Comparison of ENCODE assay signal across 26 cellular contexts in genomic region chr1:224090116-224090515, GRCh38. TPM values are rescaled to one million over a fixed set of nuclear protein-coding genes. Genes with fewer than 3 reads are reported as not detected.
DNase-seq lines count a peak whose midpoint lies in the region; ATAC-seq, FAIRE-seq and TF ChIP-seq lines count a peak whose summit lies in the region.
"Had no signal": no experiment of that assay in that cellular context is flagged by ENCODE, and none has a peak within 500 bp of the region (broad histone marks: within the 10 kb centered on the region; RNA-seq: fewer than 3 reads in every experiment).

No MANE protein-coding gene starts in this region.

- in situ Hi-C loops in K562 (cut with MboI): no loop called here

- BruUV-seq in Calu3 (replicated peaks; lab: Mats Ljungman, UMichigan): no TSS peak
- BruUV-seq in K562 (replicated peaks; lab: Mats Ljungman, UMichigan): no TSS peak
- no TSS peak for BruUV-seq in endothelial cell of umbilical vein (replicated peaks; lab: Mats Ljungman, UMichigan)

- H3K27me3 ChIP-seq in K562 (ENCODE audit: control insufficient read depth in 2 of 2, insufficient read depth in 2 of 2, low read length in 2 of 2): no peaks in the 10 kb centered on the region
- no peaks in the 10 kb centered on the region for H3K27me3 ChIP-seq in endothelial cell of umbilical vein (ENCODE audit: control insufficient read depth in 2 of 2, insufficient read depth in 2 of 2, low read length in 2 of 2)
- H3K27me3 ChIP-seq: BLaER1 had no signal

- TF ChIP-seq POLR2A in K562 (conservative IDR thresholded peaks at IDR 0.05): no peak
- no peak for TF ChIP-seq POLR2A in endothelial cell of umbilical vein (IDR thresholded peaks at IDR 0.05; ENCODE audit: low read depth, low read length)

- peaks cover 13% of the 10 kb centered on the region for H3K36me3 Mint-ChIP-seq in Calu3 (ENCODE audit: insufficient read depth, unreplicated experiment)
- H3K36me3 Mint-ChIP-seq: CD4-positive, CD25-positive, alpha-beta regulatory T cell; CD8-positive, alpha-beta T cell had no signal

- TF ChIP-seq EP300 in K562 (IDR thresholded peaks at IDR 0.05; ENCODE audit: low read length): no peak

- H3K9me1 ChIP-seq in K562 (ENCODE audit: control insufficient read depth, insufficient read depth, low read length) (no peaks in the 10 kb centered on the region), endothelial cell of umbilical vein (replicated peaks; ENCODE audit: control insufficient read depth, extremely low read depth, insufficient read depth, low read length) (no peaks in the 10 kb centered on the region)

- H3K4me3 Mint-ChIP-seq in Calu3 (ENCODE audit: low read depth, unreplicated experiment): no peak overlapping the region
- H3K4me3 Mint-ChIP-seq: B cell; CD4-positive, CD25-positive, alpha-beta regulatory T cell; CD8-positive, alpha-beta T cell had no signal

- POLR2A ChIA-PET in K562 (lab: Yijun Ruan, JAX) (interaction anchor here (0.5 kb wide), 1 partner anchor 28 kb away, joined by 4 read pairs; no protein-coding TSS in a partner anchor), endothelial cell of umbilical vein (lab: Charles Lee) (no interaction called here)

- no peak for TF ChIP-seq CTCF in Calu3 (IDR thresholded peaks at IDR 0.05; ENCODE audit: unreplicated experiment)
- TF ChIP-seq CTCF in K562 (IDR thresholded peaks at IDR 0.05 in 2 of 3, conservative IDR thresholded peaks at IDR 0.05 in 1 of 3; ENCODE audit: insufficient read depth in 2 of 3, low read depth in 1 of 3, low read length in 3 of 3): no peak
- TF ChIP-seq CTCF in endothelial cell of umbilical vein (IDR thresholded peaks at IDR 0.05; ENCODE audit: extremely low read depth in 1 of 2, insufficient read depth in 1 of 2, low read depth in 1 of 2, low read length in 2 of 2): no peak

- H3K27me3 Mint-ChIP-seq in Calu3 (ENCODE audit: unreplicated experiment): no peaks in the 10 kb centered on the region

- FAIRE-seq in K562 (lab: Jason Lieb, UNC) (no peak), endothelial cell of umbilical vein (lab: Jason Lieb, UNC) (no peak)
- FAIRE-seq: A204.1, D721Med, GM12891, GM18507 had no signal

- H4K20me1 ChIP-seq in K562 (replicated peaks; ENCODE audit: control insufficient read depth, insufficient read depth, low read length) (no peaks in the 10 kb centered on the region), endothelial cell of umbilical vein (replicated peaks; ENCODE audit: control insufficient read depth, extremely low read depth, insufficient read depth, low read length) (no peaks in the 10 kb centered on the region)
- H4K20me1 ChIP-seq: BLaER1 had no signal

- DNase-seq in Calu3 (no peak), K562 (ENCODE audit: extremely low read depth in 1 of 4, low spot score in 3 of 4) (no peak), dermis blood vessel endothelial cell (peak; percentile 39), endothelial cell of umbilical vein (ENCODE audit: low read depth, low spot score) (peak; percentile 24), SHP77 treated with DMSO at 0.1 percent for 48 hours (lab: John Stamatoyannopoulos, UW) (no peak)
- DNase-seq: Caco-2; CD4-positive, CD25-positive, alpha-beta regulatory T cell; CD8-positive, alpha-beta T cell; DMS 273 treated with DMSO at 0.1 percent for 48 hours; DMS79; EL; GF-D8; GOT3; H7; HCEC 1CT had no signal

- intact Hi-C loops in Calu3 (cut with micrococcal nuclease; ENCODE audit: unreplicated experiment): no loop called here
- intact Hi-C loops in K562 (cut with micrococcal nuclease): no loop called here
- intact Hi-C loops in endothelial cell of umbilical vein (cut with micrococcal nuclease): no loop called here

- H3K9me3 ChIP-seq in K562 (replicated peaks; ENCODE audit: control insufficient read depth, insufficient read depth, low read depth, low read length) (no peaks in the 10 kb centered on the region), endothelial cell of umbilical vein (replicated peaks; ENCODE audit: control insufficient read depth, insufficient read depth, low read length) (no peaks in the 10 kb centered on the region)
- H3K9me3 ChIP-seq: BLaER1, Caco-2 had no signal

- no peaks in the 10 kb centered on the region for H3K36me3 ChIP-seq in K562 (ENCODE audit: control insufficient read depth, insufficient read depth, low read length)
- H3K36me3 ChIP-seq in endothelial cell of umbilical vein (ENCODE audit: control insufficient read depth in 2 of 2, extremely low read depth in 1 of 2, insufficient read depth in 2 of 2, low read length in 2 of 2): no peaks in the 10 kb centered on the region
- H3K36me3 ChIP-seq: BLaER1 had no signal

- H3K27ac ChIP-seq in K562 (ENCODE audit: extremely low read depth, low read depth, low read length) (no peak overlapping the region), endothelial cell of umbilical vein (ENCODE audit: insufficient read depth, low read depth, low read length) (no peak overlapping the region)
- H3K27ac ChIP-seq: 22Rv1, BLaER1, C4-2B had no signal

- no peak for TF ChIP-seq RAD21 in K562 (CRISPR knock-in tag; conservative IDR thresholded peaks at IDR 0.05 in 1 of 2, IDR thresholded peaks at IDR 0.05 in 1 of 2)

- H3K27ac Mint-ChIP-seq in Calu3 (ENCODE audit: unreplicated experiment): peak overlapping the region; percentile 32
- H3K27ac Mint-ChIP-seq: B cell; CD8-positive, alpha-beta T cell had no signal

- H3K4me1 Mint-ChIP-seq in Calu3 (ENCODE audit: low read depth, unreplicated experiment): peaks cover 36% of the 10 kb centered on the region
- H3K4me1 Mint-ChIP-seq: B cell; CD4-positive, CD25-positive, alpha-beta regulatory T cell had no signal

- WGBS in K562 (ENCODE audit: insufficient coverage, low coverage, missing lambda C conversion rate): 24% methylated on average over 5 of the region's 5 CpGs

- no peak for ATAC-seq in K562
- no peak for ATAC-seq in esophagus mucosa
- ATAC-seq in HG03439 (IDR thresholded peaks at IDR 0.05; ENCODE audit: unreplicated experiment): no peak
- ATAC-seq in HG02973 (IDR thresholded peaks at IDR 0.05; ENCODE audit: unreplicated experiment): no peak
- ATAC-seq: CD8-positive, alpha-beta T cell had no signal

- H3K9ac ChIP-seq in K562 (ENCODE audit: insufficient read depth in 1 of 2, low read depth in 2 of 2, low read length in 2 of 2): no peak overlapping the region
- H3K9ac ChIP-seq in endothelial cell of umbilical vein (replicated peaks; ENCODE audit: extremely low read depth, insufficient read depth, low read length): no peak overlapping the region
- H3K9ac ChIP-seq: BLaER1 had no signal

- no peaks in the 10 kb centered on the region for H3K79me2 ChIP-seq in K562 (ENCODE audit: control insufficient read depth, insufficient read depth, low read length)
- H3K79me2 ChIP-seq in endothelial cell of umbilical vein (ENCODE audit: control insufficient read depth, insufficient read depth, low read length): no peaks in the 10 kb centered on the region

- H3K4me1 ChIP-seq in K562 (replicated peaks in 1 of 2; ENCODE audit: control insufficient read depth in 2 of 2, insufficient read depth in 2 of 2, low read length in 2 of 2) (no peaks in the 10 kb centered on the region; a peak in 1 of 5 replicates), endothelial cell of umbilical vein (ENCODE audit: control insufficient read depth, extremely low read depth, insufficient read depth, low read length) (peaks cover 5% of the 10 kb centered on the region)
- H3K4me1 ChIP-seq: BLaER1, Caco-2 had no signal

- H3K9me3 Mint-ChIP-seq in Calu3 (ENCODE audit: low read depth, unreplicated experiment): peaks cover 9% of the 10 kb centered on the region
- H3K9me3 Mint-ChIP-seq: CD8-positive, alpha-beta T cell had no signal

- dilution Hi-C loops in endothelial cell of umbilical vein (cut with MboI; ENCODE audit: extremely low pct_ligation_motif_present, low sequenced_read_pairs): no loop called here

- H3K4me2 ChIP-seq in K562 (ENCODE audit: insufficient read depth, low read length) (no peak overlapping the region), endothelial cell of umbilical vein (ENCODE audit: insufficient read depth, low read length) (no peak overlapping the region)
- H3K4me2 ChIP-seq: BLaER1 had no signal

- H2AFZ ChIP-seq in K562 (ENCODE audit: low read depth, low read length) (peak overlapping the region; percentile 28; the same call in 1 of the 2 replicates), endothelial cell of umbilical vein (ENCODE audit: low read depth, low read length) (peak overlapping the region; percentile 79)

- H3K4me3 ChIP-seq in K562 (no peak overlapping the region), endothelial cell of umbilical vein (replicated peaks in 1 of 3; ENCODE audit: insufficient read depth in 1 of 3, low read depth in 1 of 3, low read length in 3 of 3) (no peak overlapping the region)
- H3K4me3 ChIP-seq: BLaER1 had no signal

- CTCF ChIA-PET in Calu3 (lab: Charles Lee): no interaction called here
- CTCF ChIA-PET in K562 (lab: Yijun Ruan, JAX; ENCODE audit: low intra/inter-chr PET ratio): no interaction called here
- CTCF ChIA-PET in endothelial cell of umbilical vein (lab: Charles Lee): no interaction called here

RNA-seq across cellular contexts. Expression of gene FBXO28, which starts 23.8 kb away (rescaled TPM):
- total RNA-seq in Calu3 (2022) (100 and 101 TPM in 2 replicates), K562 (2014; rRNA removed) (22.0 and 25.3 TPM in 2 replicates), K562 (2014; rRNA removed; fragmentation: Illumina TruSeq; extraction: Trizol) (34.8 and 38.0 TPM in 2 replicates), K562 (2015; rRNA removed; fragmentation: Illumina TruSeq; extraction: Trizol) (26.3 and 29.9 TPM in 2 replicates), K562 (2021) (27.1 and 27.8 TPM in 2 replicates), dermis blood vessel endothelial cell (64.5 and 82.2 TPM in 2 replicates), endothelial cell of umbilical vein (32.6 and 35.4 TPM in 2 replicates), esophagus mucosa (23.7 TPM)
- total RNA-seq in K562 (2011; cell fraction: chromatin; rRNA removed; ENCODE audit: low replicate concordance): 44.8 and 124 TPM in 2 replicates
- total RNA-seq in K562 (2011; cell fraction: nucleolus; rRNA removed): 21.3 and 25.9 TPM in 2 replicates
- total RNA-seq in K562 (2011; cell fraction: nucleoplasm; rRNA removed): 42.8 and 45.4 TPM in 2 replicates
- polyA plus RNA-seq in K562 (2011; rRNA removed) (17.0 and 27.4 TPM in 2 replicates), K562 (2014; fragmentation: Illumina TruSeq; extraction: Trizol) (19.6 and 20.5 TPM in 2 replicates), K562 (2014; fragmentation: Nextera tagmentation; extraction: Ambion mirVana) (1 to 10 TPM; 4.1 to 5.8 TPM), K562 (2014; rRNA removed) (17.6 and 19.2 TPM in 2 replicates), endothelial cell of umbilical vein (6.8 and 8.9 TPM in 2 replicates)
- 7.5 and 8.0 TPM in 2 replicates for polyA plus RNA-seq in K562 (2011; cell fraction: cytosol; rRNA removed)
- polyA plus RNA-seq in K562 (2011; cell fraction: nucleus; rRNA removed): 11.4 and 11.8 TPM in 2 replicates
- 12.4 and 13.4 TPM in 2 replicates for polyA plus RNA-seq in K562 (2012)
- 46.2 and 46.6 TPM in 2 replicates for polyA minus RNA-seq in K562 (2011; rRNA and poly(A)+ RNA removed)
- polyA minus RNA-seq in K562 (2011; cell fraction: cytosol; rRNA and poly(A)+ RNA removed): 10.0 and 15.1 TPM in 2 replicates
- 19.7 and 24.2 TPM in 2 replicates for polyA minus RNA-seq in K562 (2011; cell fraction: nucleus; rRNA and poly(A)+ RNA removed)
- 12.6 and 14.3 TPM in 2 replicates for polyA plus RNA-seq in endothelial cell of umbilical vein (2011; cell fraction: cytosol; rRNA removed)
- polyA plus RNA-seq in endothelial cell of umbilical vein (2011; cell fraction: nucleus; rRNA removed): 15.3 and 18.9 TPM in 2 replicates
- 16.2 and 23.6 TPM in 2 replicates for polyA plus RNA-seq in endothelial cell of umbilical vein (2012)
- 26.0 and 31.0 TPM in 2 replicates for polyA minus RNA-seq in endothelial cell of umbilical vein
- 33.6 TPM for polyA minus RNA-seq in endothelial cell of umbilical vein (2011; cell fraction: cytosol; rRNA and poly(A)+ RNA removed)
- 26.0 and 28.4 TPM in 2 replicates for polyA minus RNA-seq in endothelial cell of umbilical vein (2011; cell fraction: nucleus; rRNA and poly(A)+ RNA removed)

Comparison
In these comparisons a context has a peak if more than half of its experiments do, and no peak if none do; other contexts are left out.
1. DNase-seq: peak in dermis blood vessel endothelial cell (single experiment) and endothelial cell of umbilical vein (single experiment); none in Calu3 (single experiment), K562 (0 of 4) and SHP77 treated with DMSO at 0.1 percent for 48 hours (single experiment).